In the genomic region with DNA sequence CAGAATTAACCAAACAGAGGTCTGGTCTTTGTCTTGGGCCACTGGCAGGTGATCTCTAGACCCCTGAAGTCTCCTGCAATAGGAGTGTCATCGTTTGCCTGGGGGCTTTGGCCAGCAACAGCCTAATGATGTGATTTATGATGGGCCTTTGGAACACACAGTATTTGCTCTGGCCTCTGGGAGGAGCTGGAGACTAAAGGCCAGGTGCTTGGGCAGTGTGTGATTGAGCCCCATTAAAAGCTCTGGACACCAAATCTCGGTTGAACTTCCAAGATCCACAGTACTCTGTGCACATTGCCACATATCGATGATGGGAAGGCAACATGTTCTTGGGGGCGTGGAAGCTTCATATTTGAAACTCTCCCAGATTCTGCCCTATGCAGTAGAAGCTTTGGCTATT, we compare ENCODE assay signal across 9 cellular contexts. TPM values are rescaled to one million over a fixed set of nuclear protein-coding genes. Genes with fewer than 3 reads are reported as not detected.
A peak's percentile ranks its signal among the peaks of the same experiment; 100 is the strongest.
DNase-seq lines count a peak whose midpoint lies in the region; ATAC-seq, FAIRE-seq and TF ChIP-seq lines count a peak whose summit lies in the region.
"Had no signal": no experiment of that assay in that cellular context is flagged by ENCODE, and none has a peak within 500 bp of the region (broad histone marks: within the 10 kb centered on the region; RNA-seq: fewer than 3 reads in every experiment).

No MANE protein-coding gene starts in this region.

- DNase-seq in A549 (ENCODE audit: low read depth in 1 of 2, low spot score in 1 of 2) (peak in 1 of 2 experiments; percentile 23), WERI-Rb-1 (peak; percentile 29), kidney tubule cell (ENCODE audit: low spot score) (peak; percentile 41), esophagus muscularis mucosa (ENCODE audit: extremely low spot score) (no peak), HUDEP-2 (lab: John Stamatoyannopoulos, UW; ENCODE audit: unreplicated experiment in 76 of 76) (no peak), NOMO-1 treated with DMSO at 0.1 percent for 48 hours (lab: John Stamatoyannopoulos, UW; ENCODE audit: unreplicated experiment) (no peak), G401 (ENCODE audit: low spot score) (no peak)

- TF ChIP-seq RAD21 in A549 (conservative IDR thresholded peaks at IDR 0.05 in 1 of 2, IDR thresholded peaks at IDR 0.05 in 1 of 2): peak; percentile 43 to 61

- TF ChIP-seq EP300 in A549 (IDR thresholded peaks at IDR 0.05) (no peak), esophagus muscularis mucosa (IDR thresholded peaks at IDR 0.05) (no peak)

- CTCF ChIA-PET in A549 (lab: Yijun Ruan, JAX) (interaction anchor here (0.6 to 1.7 kb wide), 19 partner anchors 9 to 511 kb away, joined by 3 to 8 read pairs (median 3); a partner anchor contains a TSS), HEK293 (lab: Yijun Ruan, JAX) (interaction anchor here (0.5 to 1.9 kb wide), 10 partner anchors 9 to 508 kb away, joined by 3 to 8 read pairs (median 4); a partner anchor contains a TSS)

- H3K9me3 ChIP-seq in A549: no peaks in the 10 kb centered on the region
- no peaks in the 10 kb centered on the region for H3K9me3 ChIP-seq in HEK293 (ENCODE audit: control insufficient read depth, insufficient read depth, low read depth, low read length)
- no peaks in the 10 kb centered on the region for H3K9me3 ChIP-seq in WERI-Rb-1 (ENCODE audit: severe bottlenecking)
- no peaks in the 10 kb centered on the region for H3K9me3 ChIP-seq in esophagus muscularis mucosa

- no peak overlapping the region for H3K4me3 ChIP-seq in A549
- H3K4me3 ChIP-seq in HEK293 (ENCODE audit: low read depth, low read length): no peak overlapping the region
- H3K4me3 ChIP-seq in WERI-Rb-1 (ENCODE audit: low read depth, low read length): no peak overlapping the region
- H3K4me3 ChIP-seq in esophagus muscularis mucosa: no peak overlapping the region

- WGBS in A549 (ENCODE audit: missing lambda C conversion rate): 10% methylated on average over 4 of the region's 4 CpGs
- WGBS in esophagus muscularis mucosa: 63% methylated on average over 4 of the region's 4 CpGs

- H3K27me3 ChIP-seq in WERI-Rb-1 (ENCODE audit: insufficient read depth, low read depth, severe bottlenecking): no peaks in the 10 kb centered on the region
- H3K27me3 ChIP-seq in esophagus muscularis mucosa: no peaks in the 10 kb centered on the region

- in situ Hi-C loops in G401 (cut with HindIII; ENCODE audit: low sequenced_read_pairs): no loop called here

- TF ChIP-seq POLR2A in A549 (IDR thresholded peaks at IDR 0.05; ENCODE audit: low read length) (no peak), esophagus muscularis mucosa (IDR thresholded peaks at IDR 0.05; ENCODE audit: low read depth) (no peak)

- TF ChIP-seq CTCF in A549 (IDR thresholded peaks at IDR 0.05) (peak; percentile 38), HEK293 (tag by site-specific recombination; IDR thresholded peaks at IDR 0.05) (no peak; the same call in 1 of the 2 replicates), WERI-Rb-1 (IDR thresholded peaks at IDR 0.05; ENCODE audit: low read depth, low read length) (peak; percentile 63), esophagus muscularis mucosa (IDR thresholded peaks at IDR 0.05) (peak in 1 of 3 experiments; percentile 19)

- intact Hi-C loops in esophagus muscularis mucosa (cut with DNase I): no loop called here

- no peak for FAIRE-seq in A549 (lab: Jason Lieb, UNC)
- FAIRE-seq: frontal cortex had no signal

- H3K4me1 ChIP-seq in A549 (0 out of 3 replicates have a peak, but pooled peaks cover 3% of the 10 kb centered on the region), HEK293 (ENCODE audit: control insufficient read depth, insufficient read depth, low read length) (no peaks in the 10 kb centered on the region), esophagus muscularis mucosa (no peaks in the 10 kb centered on the region)

- H3K36me3 ChIP-seq in HEK293 (ENCODE audit: control insufficient read depth in 2 of 2, insufficient read depth in 1 of 2, low read length in 2 of 2) (no peaks in the 10 kb centered on the region), WERI-Rb-1 (no peaks in the 10 kb centered on the region), esophagus muscularis mucosa (no peaks in the 10 kb centered on the region)

- POLR2A ChIA-PET in A549 (lab: Yijun Ruan, JAX) (no interaction called here), HEK293 (lab: Yijun Ruan, JAX) (no interaction called here)

- H3K27ac ChIP-seq in A549: no peak overlapping the region
- no peak overlapping the region for H3K27ac ChIP-seq in HEK293 (ENCODE audit: extremely low read depth, low read depth, low read length)
- H3K27ac ChIP-seq in WERI-Rb-1: no peak overlapping the region
- peak overlapping the region in 2 of 4 donors; percentile 12 to 18 for H3K27ac ChIP-seq in esophagus muscularis mucosa (replicated peaks in 1 of 4)

- peak; percentile 64 to 79; a peak in 5 of 6 replicates for ATAC-seq in A549

- H3K4me2 ChIP-seq in A549: no peak overlapping the region

TF ChIP-seq in A549, 52 proteins besides CTCF, POLR2A, EP300 and RAD21:
- peak; percentile 48 for TF ChIP-seq SMC3 (IDR thresholded peaks at IDR 0.05)
- no peak for TF ChIP-seq RARB (CRISPR knock-in tag; IDR thresholded peaks at IDR 0.05)
- TF ChIP-seq TP53 (CRISPR knock-in tag; IDR thresholded peaks at IDR 0.05): no peak

TF ChIP-seq in HEK293, 187 proteins besides CTCF, POLR2A, EP300 and RAD21:
- TF ChIP-seq MEIS1 (CRISPR knock-in tag; IDR thresholded peaks at IDR 0.05; ENCODE audit: borderline replicate concordance): peak; percentile 50; the same call in 1 of the 2 replicates
- TF ChIP-seq, protein P1, sequence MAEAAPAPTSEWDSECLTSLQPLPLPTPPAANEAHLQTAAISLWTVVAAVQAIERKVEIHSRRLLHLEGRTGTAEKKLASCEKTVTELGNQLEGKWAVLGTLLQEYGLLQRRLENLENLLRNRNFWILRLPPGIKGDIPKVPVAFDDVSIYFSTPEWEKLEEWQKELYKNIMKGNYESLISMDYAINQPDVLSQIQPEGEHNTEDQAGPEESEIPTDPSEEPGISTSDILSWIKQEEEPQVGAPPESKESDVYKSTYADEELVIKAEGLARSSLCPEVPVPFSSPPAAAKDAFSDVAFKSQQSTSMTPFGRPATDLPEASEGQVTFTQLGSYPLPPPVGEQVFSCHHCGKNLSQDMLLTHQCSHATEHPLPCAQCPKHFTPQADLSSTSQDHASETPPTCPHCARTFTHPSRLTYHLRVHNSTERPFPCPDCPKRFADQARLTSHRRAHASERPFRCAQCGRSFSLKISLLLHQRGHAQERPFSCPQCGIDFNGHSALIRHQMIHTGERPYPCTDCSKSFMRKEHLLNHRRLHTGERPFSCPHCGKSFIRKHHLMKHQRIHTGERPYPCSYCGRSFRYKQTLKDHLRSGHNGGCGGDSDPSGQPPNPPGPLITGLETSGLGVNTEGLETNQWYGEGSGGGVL (tag by site-specific recombination; IDR thresholded peaks at IDR 0.05): no peak

RNA-seq across cellular contexts. Expression of a gene that starts 32.0 kb away (rescaled TPM):
- polyA plus RNA-seq in A549 (2011; rRNA removed): 1.3 and 1.8 TPM in 2 replicates
- 0.04 and 0.24 TPM in 2 replicates for polyA plus RNA-seq in A549 (2012; cell fraction: cytosol; rRNA removed)
- 0.40 and 1.1 TPM in 2 replicates for polyA plus RNA-seq in A549 (2012; cell fraction: nucleus; rRNA removed)
- 0.22 to 0.46 TPM (median 0.34 TPM) in 3 replicates for polyA plus RNA-seq in A549 (2017; fragmentation: RNase III; extraction: RNeasy Plus Mini Kit Qiagen cat#74134 plus additional on column Dnase treatment)
- polyA minus RNA-seq in A549 (2011; rRNA and poly(A)+ RNA removed): 1.5 and 2.3 TPM in 2 replicates
- total RNA-seq in esophagus muscularis mucosa: 1 to 10 TPM; 2.8 to 8.3 (median 6.1) TPM
- total RNA-seq in G401 (2014; rRNA removed; shearing (Covaris generic)): 1.2 TPM in 1 of 2 replicates, not detected in the other

Comparison
In these comparisons a context has a peak if more than half of its experiments do, and no peak if none do; other contexts are left out.
1. DNase-seq: peak in WERI-Rb-1 (single experiment) and kidney tubule cell (single experiment); none in esophagus muscularis mucosa (single experiment), HUDEP-2 (0 of 76), NOMO-1 treated with DMSO at 0.1 percent for 48 hours (single experiment) and G401 (single experiment).